Comparison of ENCODE assay signal across 12 cellular contexts in genomic region chr19:49058592-49058991, GRCh38. TPM values are rescaled to one million over a fixed set of nuclear protein-coding genes. Genes with fewer than 3 reads are reported as not detected.
DNase-seq lines count a peak whose midpoint lies in the region; ATAC-seq and TF ChIP-seq lines count a peak whose summit lies in the region.
"Had no signal": no experiment of that assay in that cellular context is flagged by ENCODE, and none has a peak within 500 bp of the region (broad histone marks: within the 10 kb centered on the region; RNA-seq: fewer than 3 reads in every experiment).

No MANE protein-coding gene starts in this region.

- peaks cover 84% of the 10 kb centered on the region for H3K27me3 Mint-ChIP-seq in WTC11 (ENCODE audit: low read depth)

- peaks cover 18% of the 10 kb centered on the region for H3K4me1 Mint-ChIP-seq in WTC11

- no peaks in the 10 kb centered on the region for H3K36me3 Mint-ChIP-seq in WTC11

- TF ChIP-seq CTCF in AG10803 (conservative IDR thresholded peaks at IDR 0.05; ENCODE audit: low read length) (no peak), WTC11 (IDR thresholded peaks at IDR 0.05) (no peak)

- H3K9me3 Mint-ChIP-seq in WTC11, result no peaks in the 10 kb centered on the region
- H3K9me3 Mint-ChIP-seq: stimulated activated naive CD8-positive, alpha-beta T cell treated with anti-CD3 and anti-CD28 coated beads, Interleukin-15, Interleukin-2, amounts not matched to agents 100 ng/mL and 50 ng/mL, for 24 hours had no signal

- POLR2A ChIA-PET in WTC11 (lab: Charles Lee), result no interaction called here

- H3K4me3 ChIP-seq in AG10803 (ENCODE audit: low read length), result no peak overlapping the region

- ATAC-seq in WTC11, result no peak; the same call in 1 of the 2 replicates

- DNase-seq in AG10803 (ENCODE audit: low read depth) (peak; percentile 53), Daoy (ENCODE audit: low read depth) (peak; percentile 57), WTC11 (ENCODE audit: low spot score) (peak; percentile 52), iPS-NIHi11 (ENCODE audit: low spot score) (peak; percentile 56), dedifferentiated amniotic fluid mesenchymal stem cell (ENCODE audit: extremely low spot score) (no peak), DMS153 treated with DMSO at 0.1 percent for 48 hours (lab: John Stamatoyannopoulos, UW; ENCODE audit: unreplicated experiment) (no peak), retina (no peak), NCI-H526 treated with DMSO at 0.1 percent for 48 hours (lab: John Stamatoyannopoulos, UW) (no peak)
- DNase-seq: central memory CD4-positive, alpha-beta T cell; SHP77 had no signal

- H3K27ac Mint-ChIP-seq in WTC11, result no peak overlapping the region
- H3K27ac Mint-ChIP-seq: stimulated activated naive CD8-positive, alpha-beta T cell treated with anti-CD3 and anti-CD28 coated beads, Interleukin-15, Interleukin-2, amounts not matched to agents 100 ng/mL and 50 ng/mL, for 24 hours had no signal

- H3K4me3 Mint-ChIP-seq in WTC11, result peak overlapping the region; percentile 71

- CTCF ChIA-PET in WTC11 (lab: Charles Lee), result interaction anchor here (0.9 to 3.5 kb wide), 6 partner anchors 27 to 155 kb away, joined by 3 to 29 read pairs (median 12); partner anchors contain the start of genes CGB2, GYS1 and RUVBL2

TF ChIP-seq in WTC11, 78 proteins besides CTCF, POLR2A, EP300 and RAD21:
- no peak for TF ChIP-seq JUN (CRISPR knock-in tag; IDR thresholded peaks at IDR 0.05)
- peak; percentile 54 for TF ChIP-seq NFYB (CRISPR knock-in tag; conservative IDR thresholded peaks at IDR 0.05; ENCODE audit: low read depth)
- TF ChIP-seq IRF2 (CRISPR knock-in tag; IDR thresholded peaks at IDR 0.05; ENCODE audit: borderline replicate concordance, low read depth), result no peak
- no peak for TF ChIP-seq ATF3 (CRISPR knock-in tag; conservative IDR thresholded peaks at IDR 0.05)
- no peak for TF ChIP-seq USF1 (CRISPR knock-in tag; IDR thresholded peaks at IDR 0.05)
- no peak for TF ChIP-seq ZNF317 (CRISPR knock-in tag; IDR thresholded peaks at IDR 0.05; ENCODE audit: borderline replicate concordance, low read depth)

RNA-seq across cellular contexts. Expression of gene CGB7, which starts 1.0 kb away (rescaled TPM):
- 4.3 and 6.8 TPM in 2 replicates for total RNA-seq in Daoy (2014; rRNA removed; shearing (Covaris generic))
- 1.6 to 2.9 TPM (median 2.7 TPM) in 3 replicates for total RNA-seq in WTC11 (2021)
- total RNA-seq: glomerular endothelial cell had no signal

RNA-seq across cellular contexts. Expression of gene NTF4, which starts 6.0 kb away (rescaled TPM):
- not detected in 2 replicates for total RNA-seq in Daoy (2014; rRNA removed; shearing (Covaris generic))
- 3.9 to 7.7 TPM (median 5.0 TPM) in 3 replicates for total RNA-seq in WTC11 (2021)
- total RNA-seq: glomerular endothelial cell had no signal

RNA-seq across cellular contexts. Expression of gene CGB8, which starts 9.7 kb away (rescaled TPM):
- total RNA-seq in Daoy (2014; rRNA removed; shearing (Covaris generic)), result 27.8 and 31.4 TPM in 2 replicates
- 0.31 TPM in 1 of 3 replicates, not detected in the others for total RNA-seq in WTC11 (2021)
- total RNA-seq: glomerular endothelial cell had no signal

RNA-seq across cellular contexts. Expression of gene KCNA7, which starts 13.9 kb away (rescaled TPM):
- total RNA-seq in Daoy (2014; rRNA removed; shearing (Covaris generic)), result not detected in 2 replicates
- 0.09 TPM in 3 replicates for total RNA-seq in WTC11 (2021)

RNA-seq across cellular contexts. Expression of gene CGB5, which starts 14.9 kb away (rescaled TPM):
- total RNA-seq in Daoy (2014; rRNA removed; shearing (Covaris generic)), result 22.0 and 35.7 TPM in 2 replicates
- total RNA-seq in WTC11 (2021), result 0.30 to 0.62 TPM (median 0.35 TPM) in 3 replicates
- total RNA-seq: glomerular endothelial cell had no signal

Comparison
In these comparisons a context has a peak if more than half of its experiments do, and no peak if none do; other contexts are left out.
1. DNase-seq: peak in AG10803 (single experiment), Daoy (single experiment), WTC11 (single experiment) and iPS-NIHi11 (single experiment); none in dedifferentiated amniotic fluid mesenchymal stem cell (single experiment), DMS153 treated with DMSO at 0.1 percent for 48 hours (single experiment), retina (single experiment) and NCI-H526 treated with DMSO at 0.1 percent for 48 hours (single experiment).
2. RNA of gene CGB8, which starts 9.7 kb away (total RNA-seq): 27.8 to 31.4 TPM in Daoy; 0.31 TPM in WTC11; every median in the first group is over 10 times any median in the second.